Comparison of ENCODE assay signal across 1 cellular context in the genomic region with DNA sequence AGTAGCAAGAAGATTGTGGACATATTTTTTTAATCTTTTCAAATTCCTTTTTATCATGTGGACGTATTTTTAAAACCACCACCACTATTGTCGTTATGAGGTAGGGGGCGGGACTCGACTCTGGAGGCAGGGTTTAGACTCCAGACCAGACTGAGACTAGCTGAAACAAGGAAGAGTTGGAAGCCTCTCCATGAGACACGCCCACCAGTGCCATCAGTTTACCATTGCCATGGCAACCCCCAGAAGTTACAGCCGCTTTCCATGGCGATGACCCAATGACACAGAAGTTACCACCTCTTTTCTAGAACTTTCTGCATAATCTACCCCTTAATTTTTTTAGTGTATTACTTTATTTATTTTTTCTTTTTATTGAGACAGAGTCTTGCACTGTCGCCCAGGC.
TF ChIP-seq lines count a peak whose summit lies in the region.

No MANE protein-coding gene starts in this region.

TF ChIP-seq in K562, 482 proteins besides CTCF, POLR2A, EP300 and RAD21:
- TF ChIP-seq, protein P1, sequence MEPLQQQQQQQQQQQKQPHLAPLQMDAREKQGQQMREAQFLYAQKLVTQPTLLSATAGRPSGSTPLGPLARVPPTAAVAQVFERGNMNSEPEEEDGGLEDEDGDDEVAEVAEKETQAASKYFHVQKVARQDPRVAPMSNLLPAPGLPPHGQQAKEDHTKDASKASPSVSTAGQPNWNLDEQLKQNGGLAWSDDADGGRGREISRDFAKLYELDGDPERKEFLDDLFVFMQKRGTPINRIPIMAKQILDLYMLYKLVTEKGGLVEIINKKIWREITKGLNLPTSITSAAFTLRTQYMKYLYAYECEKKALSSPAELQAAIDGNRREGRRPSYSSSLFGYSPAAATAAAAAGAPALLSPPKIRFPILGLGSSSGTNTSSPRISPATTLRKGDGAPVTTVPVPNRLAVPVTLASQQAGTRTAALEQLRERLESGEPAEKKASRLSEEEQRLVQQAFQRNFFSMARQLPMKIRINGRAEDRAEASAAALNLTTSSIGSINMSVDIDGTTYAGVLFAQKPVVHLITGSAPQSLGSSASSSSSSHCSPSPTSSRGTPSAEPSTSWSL (CRISPR knock-in tag; IDR thresholded peaks at IDR 0.05; ENCODE audit: borderline replicate concordance): no peak
- TF ChIP-seq, protein P2, sequence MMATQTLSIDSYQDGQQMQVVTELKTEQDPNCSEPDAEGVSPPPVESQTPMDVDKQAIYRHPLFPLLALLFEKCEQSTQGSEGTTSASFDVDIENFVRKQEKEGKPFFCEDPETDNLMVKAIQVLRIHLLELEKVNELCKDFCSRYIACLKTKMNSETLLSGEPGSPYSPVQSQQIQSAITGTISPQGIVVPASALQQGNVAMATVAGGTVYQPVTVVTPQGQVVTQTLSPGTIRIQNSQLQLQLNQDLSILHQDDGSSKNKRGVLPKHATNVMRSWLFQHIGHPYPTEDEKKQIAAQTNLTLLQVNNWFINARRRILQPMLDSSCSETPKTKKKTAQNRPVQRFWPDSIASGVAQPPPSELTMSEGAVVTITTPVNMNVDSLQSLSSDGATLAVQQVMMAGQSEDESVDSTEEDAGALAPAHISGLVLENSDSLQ (IDR thresholded peaks at IDR 0.05): peak; percentile 64
- TF ChIP-seq ZBTB2 (IDR thresholded peaks at IDR 0.05) (no peak), BMI1 (IDR thresholded peaks at IDR 0.05; ENCODE audit: low read length) (peak; percentile 54), MXI1 (IDR thresholded peaks at IDR 0.05; ENCODE audit: low read depth, low read length) (peak; percentile 60; the same call in 1 of the 2 replicates), RFX1 (IDR thresholded peaks at IDR 0.05) (peak; percentile 92)
